In genomic region chr18:9417081-9417841, GRCh38 we compare ENCODE assay signal across 1 cellular context.
TF ChIP-seq lines count a peak whose summit lies in the region.

No MANE protein-coding gene starts in this region.

TF ChIP-seq in H1, 55 proteins besides CTCF, POLR2A, EP300 and RAD21:
- TF ChIP-seq RXRA (IDR thresholded peaks at IDR 0.05; ENCODE audit: insufficient read depth, low read depth, low read length) (no peak), CHD2 (IDR thresholded peaks at IDR 0.05; ENCODE audit: low read length) (no peak), BRCA1 (IDR thresholded peaks at IDR 0.05; ENCODE audit: low read depth, low read length) (no peak), TAF1 (IDR thresholded peaks at IDR 0.05; ENCODE audit: low read depth, low read length) (no peak), ATF3 (IDR thresholded peaks at IDR 0.05; ENCODE audit: insufficient read depth, low read depth, low read length) (no peak), SIX5 (IDR thresholded peaks at IDR 0.05; ENCODE audit: low read depth, low read length) (no peak), YY1 (IDR thresholded peaks at IDR 0.05; ENCODE audit: low read depth, low read length) (peak; percentile 26; the same call in 1 of the 2 replicates), SP2 (IDR thresholded peaks at IDR 0.05; ENCODE audit: low read length) (no peak)
